Comparison of ENCODE assay signal across 10 cellular contexts in genomic region chr4:168630445-168631187, GRCh38.
DNase-seq lines count a peak whose midpoint lies in the region; ATAC-seq and TF ChIP-seq lines count a peak whose summit lies in the region.
"Had no signal": no experiment of that assay in that cellular context is flagged by ENCODE, and none has a peak within 500 bp of the region (broad histone marks: within the 10 kb centered on the region; RNA-seq: fewer than 3 reads in every experiment).

No MANE protein-coding gene starts in this region.

- peak overlapping the region in 1 of 4 donors; percentile 49 for H3K4me3 ChIP-seq in adrenal gland

- DNase-seq in activated CD8-positive, alpha-beta memory T cell treated with anti-CD3 and anti-CD28 coated beads, Interleukin-2, amount 10 ng/mL, durations not matched to agents 7 days and 5 days = no peak
- no peak for DNase-seq in activated CD8-positive, alpha-beta memory T cell treated with anti-CD3 and anti-CD28 coated beads, Interleukin-2, amount 50 U/mL, for 48 hours
- DNase-seq in MCF 10A (ENCODE audit: unreplicated experiment) (peak; percentile 57), kidney tubule cell (ENCODE audit: low spot score) (peak; percentile 96), type B pancreatic cell (ENCODE audit: extremely low spot score, unreplicated experiment) (no peak), adrenal gland (no peak)
- DNase-seq in activated CD4-positive, alpha-beta T cell treated with anti-CD3 and anti-CD28 coated beads, Interleukin-2, amount 50 U/mL, for 48 hours = no peak
- no peak for DNase-seq in NK-92 treated with Interleukin-12 subunit alpha and Interleukin-12 subunit beta, amount 100 ng/mL, for 24 hours (lab: John Stamatoyannopoulos, UW)
- DNase-seq: activated CD8-positive, alpha-beta T cell treated with anti-CD3 and anti-CD28 coated beads, Interleukin-2, amount 10 ng/mL, durations not matched to agents 7 days and 5 days had no signal

- CTCF ChIA-PET in activated CD8-positive, alpha-beta memory T cell treated with anti-CD3 and anti-CD28 coated beads, Interleukin-2, amount 10 ng/mL, durations not matched to agents 7 days and 5 days (lab: Charles Lee) = no interaction called here
- CTCF ChIA-PET in MCF 10A (lab: Yijun Ruan, JAX) = interaction anchor here (0.6 to 2.3 kb wide), 12 partner anchors 9 to 247 kb away, joined by 3 to 31 read pairs (median 5); no protein-coding TSS in a partner anchor

- POLR2A ChIA-PET in MCF 10A (lab: Yijun Ruan, JAX) = interaction anchor here (0.7 to 4.7 kb wide), 7 partner anchors 13 to 51 kb away, joined by 3 to 44 read pairs (median 7); no protein-coding TSS in a partner anchor

- H3K27me3 ChIP-seq in adrenal gland = peaks cover 30% of the 10 kb centered on the region

- H3K27ac Mint-ChIP-seq in activated CD8-positive, alpha-beta memory T cell treated with anti-CD3 and anti-CD28 coated beads, Interleukin-2, amount 10 ng/mL, durations not matched to agents 7 days and 5 days = no peak overlapping the region
- peak overlapping the region; percentile 24 for H3K27ac Mint-ChIP-seq in MCF 10A (ENCODE audit: low read depth, unreplicated experiment)
- peak overlapping the region; percentile 90 for H3K27ac Mint-ChIP-seq in type B pancreatic cell
- H3K27ac Mint-ChIP-seq: activated CD8-positive, alpha-beta T cell treated with anti-CD3 and anti-CD28 coated beads, Interleukin-2, amount 10 ng/mL, durations not matched to agents 7 days and 5 days; B cell had no signal

- no peaks in the 10 kb centered on the region for H3K36me3 ChIP-seq in adrenal gland (replicated peaks in 1 of 2)

- H3K9me3 ChIP-seq in adrenal gland (replicated peaks in 1 of 3) = no peaks in the 10 kb centered on the region

- H3K9me3 Mint-ChIP-seq in activated CD8-positive, alpha-beta memory T cell treated with anti-CD3 and anti-CD28 coated beads, Interleukin-2, amount 10 ng/mL, durations not matched to agents 7 days and 5 days (ENCODE audit: low read depth) = no peaks in the 10 kb centered on the region
- H3K9me3 Mint-ChIP-seq in MCF 10A (ENCODE audit: unreplicated experiment) = no peaks in the 10 kb centered on the region
- no peaks in the 10 kb centered on the region for H3K9me3 Mint-ChIP-seq in type B pancreatic cell

- 50 to 62% (median 56%) methylated on average over 12 of the region's 12 CpGs for WGBS in adrenal gland, 4 donors

- TF ChIP-seq POLR2A in adrenal gland (IDR thresholded peaks at IDR 0.05) = no peak

- TF ChIP-seq CTCF in MCF 10A (IDR thresholded peaks at IDR 0.05; ENCODE audit: unreplicated experiment) (no peak), type B pancreatic cell (conservative IDR thresholded peaks at IDR 0.05) (no peak), adrenal gland (IDR thresholded peaks at IDR 0.05) (no peak)

- peaks cover 11% of the 10 kb centered on the region for H3K4me1 Mint-ChIP-seq in activated CD8-positive, alpha-beta memory T cell treated with anti-CD3 and anti-CD28 coated beads, Interleukin-2, amount 10 ng/mL, durations not matched to agents 7 days and 5 days
- H3K4me1 Mint-ChIP-seq in MCF 10A (ENCODE audit: insufficient read depth, unreplicated experiment) (peaks cover 37% of the 10 kb centered on the region), type B pancreatic cell (ENCODE audit: unreplicated experiment) (peaks cover 32% of the 10 kb centered on the region)

- no peak overlapping the region for H3K27ac ChIP-seq in adrenal gland

- peaks cover 73% of the 10 kb centered on the region for H3K27me3 Mint-ChIP-seq in activated CD8-positive, alpha-beta memory T cell treated with anti-CD3 and anti-CD28 coated beads, Interleukin-2, amount 10 ng/mL, durations not matched to agents 7 days and 5 days
- H3K27me3 Mint-ChIP-seq in MCF 10A (ENCODE audit: insufficient read depth, unreplicated experiment) (no peaks in the 10 kb centered on the region), type B pancreatic cell (peaks cover 12% of the 10 kb centered on the region)

- intact Hi-C loops in MCF 10A (cut with micrococcal nuclease) (no loop called here), adrenal gland (cut with DNase I) (no loop called here)

- peak overlapping the region; percentile 14 for H3K4me3 Mint-ChIP-seq in activated CD8-positive, alpha-beta memory T cell treated with anti-CD3 and anti-CD28 coated beads, Interleukin-2, amount 10 ng/mL, durations not matched to agents 7 days and 5 days
- H3K4me3 Mint-ChIP-seq in MCF 10A (ENCODE audit: unreplicated experiment) = peak overlapping the region; percentile 79
- H3K4me3 Mint-ChIP-seq in type B pancreatic cell = peak overlapping the region; percentile 96
- H3K4me3 Mint-ChIP-seq: activated CD8-positive, alpha-beta T cell treated with anti-CD3 and anti-CD28 coated beads, Interleukin-2, amount 10 ng/mL, durations not matched to agents 7 days and 5 days; B cell had no signal

- BruUV-seq in MCF 10A (replicated peaks; lab: Mats Ljungman, UMichigan) = no TSS peak

- peaks cover 3 to 4% of the 10 kb centered on the region in 2 donors for H3K4me1 ChIP-seq in adrenal gland (replicated peaks in 1 of 2)

- no peaks in the 10 kb centered on the region for H3K36me3 Mint-ChIP-seq in activated CD8-positive, alpha-beta memory T cell treated with anti-CD3 and anti-CD28 coated beads, Interleukin-2, amount 10 ng/mL, durations not matched to agents 7 days and 5 days
- H3K36me3 Mint-ChIP-seq in MCF 10A (ENCODE audit: insufficient read depth, unreplicated experiment) (no peaks in the 10 kb centered on the region), type B pancreatic cell (no peaks in the 10 kb centered on the region)

- ATAC-seq in activated CD8-positive, alpha-beta memory T cell treated with anti-CD3 and anti-CD28 coated beads, Interleukin-2, amount 10 ng/mL, durations not matched to agents 7 days and 5 days = no peak

Comparison
In these comparisons a context has a peak if more than half of its experiments do, and no peak if none do; other contexts are left out.
1. DNase-seq: peak in MCF 10A (single experiment) and kidney tubule cell (single experiment); none in activated CD8-positive, alpha-beta memory T cell treated with anti-CD3 and anti-CD28 coated beads, Interleukin-2, amount 10 ng/mL, durations not matched to agents 7 days and 5 days (single experiment), activated CD8-positive, alpha-beta memory T cell treated with anti-CD3 and anti-CD28 coated beads, Interleukin-2, amount 50 U/mL, for 48 hours (single experiment), type B pancreatic cell (single experiment), adrenal gland (0 of 7), activated CD4-positive, alpha-beta T cell treated with anti-CD3 and anti-CD28 coated beads, Interleukin-2, amount 50 U/mL, for 48 hours (0 of 2) and NK-92 treated with Interleukin-12 subunit alpha and Interleukin-12 subunit beta, amount 100 ng/mL, for 24 hours (single experiment).
2. H3K4me3 Mint-ChIP-seq: peak in every context shown above with its lines; median percentile 96 in type B pancreatic cell; 79 in MCF 10A; 14 in activated CD8-positive, alpha-beta memory T cell treated with anti-CD3 and anti-CD28 coated beads, Interleukin-2, amount 10 ng/mL, durations not matched to agents 7 days and 5 days.